24 cellular contexts compared by ENCODE assay signal in the genomic region with DNA sequence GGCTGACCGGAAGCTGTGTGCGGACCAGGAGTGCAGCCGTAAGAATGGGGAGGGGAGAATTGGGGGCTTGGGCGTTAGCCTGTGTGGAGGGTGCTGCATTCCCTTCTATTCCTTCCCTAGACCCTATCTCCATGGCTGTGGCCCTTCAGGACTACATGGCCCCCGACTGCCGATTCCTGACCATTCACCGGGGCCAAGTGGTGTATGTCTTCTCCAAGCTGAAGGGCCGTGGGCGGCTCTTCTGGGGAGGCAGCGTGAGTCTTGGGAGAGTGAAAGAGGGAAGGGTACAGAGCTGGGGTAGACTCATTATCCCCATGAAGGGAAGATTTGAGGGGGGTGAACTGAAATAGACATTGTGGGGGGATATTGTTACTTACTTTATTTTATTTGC. TPM values are rescaled to one million over a fixed set of nuclear protein-coding genes. Genes with fewer than 3 reads are reported as not detected.
DNase-seq lines count a peak whose midpoint lies in the region; ATAC-seq, FAIRE-seq and TF ChIP-seq lines count a peak whose summit lies in the region.
"Had no signal": no experiment of that assay in that cellular context is flagged by ENCODE, and none has a peak within 500 bp of the region (broad histone marks: within the 10 kb centered on the region; RNA-seq: fewer than 3 reads in every experiment).

No MANE protein-coding gene starts in this region.

- H4K20me1 ChIP-seq in H9 (ENCODE audit: control insufficient read depth, insufficient read depth, insufficient read length) (no peaks in the 10 kb centered on the region), H1 (replicated peaks in 1 of 2; ENCODE audit: control insufficient read depth in 1 of 2, insufficient read depth in 2 of 2, low read length in 2 of 2) (no peaks in the 10 kb centered on the region), osteoblast (ENCODE audit: insufficient read depth, low read length) (no peaks in the 10 kb centered on the region)

- H4K8ac ChIP-seq in H9 (replicated peaks; ENCODE audit: insufficient read length, low read depth, low read length) (no peak overlapping the region), H1 (ENCODE audit: extremely low read depth, insufficient read depth, low read length) (no peak overlapping the region)

- TF ChIP-seq CTCF in CD4-positive, alpha-beta T cell (IDR thresholded peaks at IDR 0.05): no peak
- TF ChIP-seq CTCF in H9 (conservative IDR thresholded peaks at IDR 0.05) (no peak), H1 (IDR thresholded peaks at IDR 0.05; ENCODE audit: control extremely low read depth in 1 of 3, insufficient read depth in 1 of 3, low read depth in 1 of 3, low read length in 3 of 3) (no peak), osteoblast (IDR thresholded peaks at IDR 0.05; ENCODE audit: extremely low read depth, low read depth, low read length) (no peak), GM20000 (IDR thresholded peaks at IDR 0.05; ENCODE audit: extremely low read depth, missing control alignments) (no peak)

- no peak overlapping the region for H3K9ac ChIP-seq in H9 (ENCODE audit: extremely low read depth, insufficient read length, low read length)
- H3K9ac ChIP-seq in H1 (replicated peaks in 1 of 4; ENCODE audit: extremely low read depth in 1 of 4, low read depth in 3 of 4, low read length in 3 of 4): no peak overlapping the region

- H2BK20ac ChIP-seq in H9 (ENCODE audit: low read depth, low read length, poor library complexity, severe bottlenecking) (no peak overlapping the region), H1 (ENCODE audit: low read length) (no peak overlapping the region)

- no peaks in the 10 kb centered on the region for H3K9me3 ChIP-seq in CD4-positive, alpha-beta T cell (ENCODE audit: control insufficient read depth, low read length)
- H3K9me3 ChIP-seq in H9 (ENCODE audit: control insufficient read depth, low read depth, low read length) (no peaks in the 10 kb centered on the region), H1 (ENCODE audit: insufficient read depth in 2 of 2, low read depth in 1 of 2, low read length in 1 of 2) (no peaks in the 10 kb centered on the region), osteoblast (ENCODE audit: low read depth, low read length) (no peaks in the 10 kb centered on the region)
- H3K9me3 ChIP-seq: body of pancreas, colonic mucosa, mucosa of descending colon, right lobe of liver, testis had no signal

- TF ChIP-seq RAD21 in H1 (IDR thresholded peaks at IDR 0.05 in 1 of 2, conservative IDR thresholded peaks at IDR 0.05 in 1 of 2; ENCODE audit: low read depth in 2 of 2, low read length in 2 of 2): no peak

- 0 out of 2 replicates have a peak, but pooled peaks cover 2% of the 10 kb centered on the region for H3K4me1 ChIP-seq in H9 (ENCODE audit: insufficient read depth, low read length)
- H3K4me1 ChIP-seq in H1 (replicated peaks in 1 of 4; ENCODE audit: control insufficient read depth in 3 of 4, insufficient read depth in 4 of 4, low read length in 3 of 4): peaks cover 0 to 14% (median 6%) of the 10 kb centered on the region in 4 experiments; a peak in 6 of 7 replicates
- peaks cover 12% of the 10 kb centered on the region for H3K4me1 ChIP-seq in osteoblast (ENCODE audit: insufficient read depth, low read length)

- H2BK12ac ChIP-seq in H9 (ENCODE audit: insufficient read length, low read depth, low read length) (no peak overlapping the region), H1 (ENCODE audit: low read depth, low read length) (peak overlapping the region; percentile 75; the same call in 1 of the 2 replicates)

- no peak overlapping the region for H3T11ph ChIP-seq in H9 (ENCODE audit: low read length)

- no CpG with 5 or more reads among the region's 10 CpGs for WGBS in H9 (ENCODE audit: extremely low coverage, insufficient read length, low lambda C conversion rate)
- WGBS in H1 (ENCODE audit: extremely low coverage in 1 of 2, insufficient coverage in 1 of 2, insufficient read length in 1 of 2, insufficient replicate concordance in 2 of 2, low coverage in 1 of 2, low lambda C conversion rate in 2 of 2, missing lambda C conversion rate in 1 of 2), 2 experiments: 91% methylated on average over 10 of the region's 10 CpGs; no CpG with 5 or more reads in 1 of the 2 experiments

- peaks cover 42% of the 10 kb centered on the region for H3K4me1 Mint-ChIP-seq in CD4-positive, alpha-beta T cell (ENCODE audit: low read depth)
- H3K4me1 Mint-ChIP-seq in H9: peaks cover 23 to 33% of the 10 kb centered on the region in 2 experiments

- POLR2A ChIA-PET in CD4-positive, alpha-beta T cell (lab: Charles Lee): interaction anchor here (3.9 to 5.4 kb wide), 2 partner anchors 25 to 31 kb away, joined by 59 to 198 read pairs; partner anchors contain the start of gene EGLN2
- POLR2A ChIA-PET in H1 (lab: Charles Lee; ENCODE audit: partially characterized antibody): interaction anchor here (0.9 to 17.9 kb wide), 5 partner anchors 8 to 85 kb away, joined by 3 to 399 read pairs (median 40); partner anchors contain the start of genes ACTMAP, EGLN2, NUMBL and SNRPA

- H2BK15ac ChIP-seq in H9 (ENCODE audit: low read depth, low read length): no peak overlapping the region
- peak overlapping the region; percentile 97; the same call in 1 of the 2 replicates for H2BK15ac ChIP-seq in H1 (ENCODE audit: low read length)

- H3K36me3 ChIP-seq in H1 (ENCODE audit: control insufficient read depth in 2 of 4, insufficient read depth in 4 of 4, low read length in 3 of 4): no peaks in the 10 kb centered on the region
- H3K36me3 ChIP-seq in osteoblast (ENCODE audit: insufficient read depth, low read length): no peaks in the 10 kb centered on the region
- H3K36me3 ChIP-seq: colonic mucosa, right lobe of liver had no signal

- CTCF ChIA-PET in CD4-positive, alpha-beta T cell (lab: Charles Lee): interaction anchor here (5.2 kb wide), 1 partner anchor 31 kb away, joined by 40 read pairs; no protein-coding TSS in a partner anchor
- CTCF ChIA-PET in H1 (lab: Charles Lee; ENCODE audit: partially characterized antibody): interaction anchor here (1.0 to 3.9 kb wide), 3 partner anchors 22 to 73 kb away, joined by 4 to 29 read pairs (median 5); partner anchors contain the start of gene EGLN2

- H2BK120ac ChIP-seq in H9 (ENCODE audit: low read depth, low read length, poor library complexity, severe bottlenecking) (no peak overlapping the region), H1 (replicated peaks; ENCODE audit: low read depth, low read length) (no peak overlapping the region)

- no peaks in the 10 kb centered on the region for H3K27me3 Mint-ChIP-seq in CD4-positive, alpha-beta T cell
- no peaks in the 10 kb centered on the region for H3K27me3 Mint-ChIP-seq in H9 (ENCODE audit: low read depth)

- ATAC-seq in CD4-positive, alpha-beta T cell (ENCODE audit: poor library complexity): no peak
- ATAC-seq in HG02798 (IDR thresholded peaks at IDR 0.05; ENCODE audit: poor library complexity, unreplicated experiment): no peak
- ATAC-seq: activated naive CD4-positive, alpha-beta T cell treated with anti-CD3 and anti-CD28 coated beads, Interleukin-2, amount 50 U/mL, for 72 hours; body of pancreas; left lobe of liver; mucosa of descending colon; PC-3; right lobe of liver had no signal

- H2BK5ac ChIP-seq in H9 (ENCODE audit: insufficient read length, low read length) (no peak overlapping the region), H1 (ENCODE audit: low read depth, low read length) (no peak overlapping the region)

- peak overlapping the region; percentile 25 for H3K4me3 Mint-ChIP-seq in CD4-positive, alpha-beta T cell
- peak overlapping the region in 1 of 2 experiments; percentile 42; a peak in 1 of 5 replicates for H3K4me3 Mint-ChIP-seq in H9

- H3K4me3 ChIP-seq in H1 (ENCODE audit: extremely low read depth in 1 of 4, insufficient read depth in 2 of 4, low read depth in 3 of 4, low read length in 4 of 4): no peak overlapping the region
- peak overlapping the region; percentile 24 for H3K4me3 ChIP-seq in osteoblast (ENCODE audit: insufficient read depth, low read length)
- H3K4me3 ChIP-seq: body of pancreas, colonic mucosa, mucosa of descending colon, right lobe of liver, testis had no signal

- H3K36me3 Mint-ChIP-seq in CD4-positive, alpha-beta T cell (ENCODE audit: low read depth): peaks cover 26% of the 10 kb centered on the region
- peaks cover 1 to 10% (median 3%) of the 10 kb centered on the region in 3 experiments; a peak in 4 of 7 replicates for H3K36me3 Mint-ChIP-seq in H9 (ENCODE audit: insufficient read depth in 1 of 3, low read depth in 3 of 3)

- H3K27me3 ChIP-seq in CD4-positive, alpha-beta T cell (ENCODE audit: control insufficient read depth, insufficient read depth, low read length): no peaks in the 10 kb centered on the region
- no peaks in the 10 kb centered on the region for H3K27me3 ChIP-seq in H9 (ENCODE audit: insufficient read depth, low read length)
- no peaks in the 10 kb centered on the region for H3K27me3 ChIP-seq in H1 (replicated peaks in 1 of 4; ENCODE audit: control insufficient read depth in 3 of 4, extremely low read depth in 1 of 4, insufficient read depth in 3 of 4, low read length in 3 of 4)
- no peaks in the 10 kb centered on the region for H3K27me3 ChIP-seq in osteoblast (ENCODE audit: insufficient read depth, low read length)
- H3K27me3 ChIP-seq: body of pancreas, colonic mucosa, right lobe of liver, testis had no signal

- peak overlapping the region; percentile 57 for H4K5ac ChIP-seq in H9 (ENCODE audit: insufficient read length, low read depth, low read length)
- no peak overlapping the region for H4K5ac ChIP-seq in H1 (ENCODE audit: insufficient read length, low read depth, low read length)

- no peak overlapping the region for H3K27ac ChIP-seq in CD4-positive, alpha-beta T cell (ENCODE audit: low read depth, low read length)
- no peak overlapping the region for H3K27ac ChIP-seq in H9 (ENCODE audit: insufficient read length, low read depth, low read length)
- no peak overlapping the region; the same call in 1 of the 2 replicates for H3K27ac ChIP-seq in H1 (ENCODE audit: low read depth, low read length)
- no peak overlapping the region for H3K27ac ChIP-seq in osteoblast (ENCODE audit: low read depth, low read length)
- H3K27ac ChIP-seq: body of pancreas, colonic mucosa, right lobe of liver, testis had no signal

- peaks cover 4% of the 10 kb centered on the region for H3K23me2 ChIP-seq in H9 (ENCODE audit: insufficient read length, low read depth, low read length, poor library complexity, severe bottlenecking)
- H3K23me2 ChIP-seq in H1 (ENCODE audit: low read depth, low read length): peaks cover 8% of the 10 kb centered on the region; the same call in 1 of the 2 replicates

- H2AK5ac ChIP-seq in H9 (ENCODE audit: insufficient read length, low read length) (no peak overlapping the region), H1 (ENCODE audit: low read depth, low read length) (peak overlapping the region; percentile 86; the same call in 1 of the 2 replicates)

- H3K56ac ChIP-seq in H9 (ENCODE audit: insufficient read length, low read depth, low read length): no peak overlapping the region
- no peak overlapping the region for H3K56ac ChIP-seq in H1 (replicated peaks; ENCODE audit: insufficient read length, low read depth, low read length)

- H3K79me2 ChIP-seq in H9 (ENCODE audit: insufficient read depth, low read length) (no peaks in the 10 kb centered on the region), H1 (ENCODE audit: control insufficient read depth in 1 of 2, insufficient read depth in 2 of 2, low read length in 2 of 2) (no peaks in the 10 kb centered on the region), osteoblast (ENCODE audit: insufficient read depth, low read length) (peaks cover 4% of the 10 kb centered on the region)

- H3K79me1 ChIP-seq in H9 (ENCODE audit: insufficient read depth, low read depth, low read length, poor library complexity, severe bottlenecking): no peaks in the 10 kb centered on the region
- H3K79me1 ChIP-seq in H1 (ENCODE audit: low read depth, low read length): no peaks in the 10 kb centered on the region

- H3K4me2 ChIP-seq in H9 (ENCODE audit: insufficient read depth, insufficient read length, low read length) (no peak overlapping the region), H1 (ENCODE audit: insufficient read depth in 1 of 2, low read depth in 2 of 2, low read length in 2 of 2) (no peak overlapping the region), osteoblast (ENCODE audit: insufficient read depth, low read length) (no peak overlapping the region)

- H3K14ac ChIP-seq in H9 (ENCODE audit: insufficient read depth, low read length) (0 out of 2 replicates have a peak overlapping the region, but pooled peaks have one; percentile 46), H1 (ENCODE audit: insufficient read length) (no peak overlapping the region)

- H2AFZ ChIP-seq in H9 (ENCODE audit: low read length): no peak overlapping the region
- no peak overlapping the region for H2AFZ ChIP-seq in H1 (ENCODE audit: low read length)
- H2AFZ ChIP-seq in osteoblast (ENCODE audit: low read length): peak overlapping the region; percentile 39

- TF ChIP-seq EP300 in H1 (IDR thresholded peaks at IDR 0.05; ENCODE audit: borderline replicate concordance in 1 of 2, low read depth in 2 of 2, low read length in 2 of 2): no peak

- no peak overlapping the region for H3K23ac ChIP-seq in H9 (ENCODE audit: insufficient read length, low read depth, low read length)
- H3K23ac ChIP-seq in H1 (ENCODE audit: insufficient read length): no peak overlapping the region

- no peak for FAIRE-seq in H1 (lab: Jason Lieb, UNC)
- FAIRE-seq: endometrium had no signal

- intact Hi-C loops in CD4-positive, alpha-beta T cell (cut with DNase I, micrococcal nuclease): loop anchor here in 1 of 2 experiments (5.0 kb wide), 1 partner anchor 42 kb away; no protein-coding TSS in a partner anchor

- DNase-seq in CD4-positive, alpha-beta T cell: no peak
- DNase-seq in H9 (no peak), H1 (ENCODE audit: low read depth in 1 of 2, low spot score in 2 of 2) (no peak), osteoblast (ENCODE audit: insufficient read length, low spot score, missing footprints) (no peak), GM20000 (ENCODE audit: low spot score) (no peak), NCI-H748 treated with DMSO at 0.1 percent for 48 hours (lab: John Stamatoyannopoulos, UW) (no peak)
- DNase-seq: activated T-cell treated with anti-CD3 and anti-CD28 coated beads, Interleukin-2, amount 50 U/mL, for 48 hours; body of pancreas; colonic mucosa; GOT3; head of caudate nucleus; KG1; mucosa of descending colon; MV-4-11; NCI-H1694 treated with DMSO at 0.1 percent for 48 hours; PC-3; right lobe of liver; testis had no signal

- H3K9me3 Mint-ChIP-seq in CD4-positive, alpha-beta T cell: peaks cover 4% of the 10 kb centered on the region
- peaks cover 0 to 2% of the 10 kb centered on the region in 2 experiments; a peak in 4 of 5 replicates for H3K9me3 Mint-ChIP-seq in H9

- TF ChIP-seq POLR2A in H1 (IDR thresholded peaks at IDR 0.05; ENCODE audit: control extremely low read depth in 1 of 2, low read depth in 2 of 2, low read length in 2 of 2): no peak

- no peak overlapping the region for H4K91ac ChIP-seq in H9 (ENCODE audit: insufficient read length, low read depth, low read length)
- H4K91ac ChIP-seq in H1 (replicated peaks; ENCODE audit: insufficient read length, low read length): no peak overlapping the region

- H3K27ac Mint-ChIP-seq in CD4-positive, alpha-beta T cell: peak overlapping the region; percentile 42
- H3K27ac Mint-ChIP-seq in H9: no peak overlapping the region
- H3K27ac Mint-ChIP-seq: activated naive CD4-positive, alpha-beta T cell treated with anti-CD3 and anti-CD28 coated beads, Interleukin-2, amount 50 U/mL, for 72 hours had no signal

- H3K18ac ChIP-seq in H9 (ENCODE audit: insufficient read length, low read depth, low read length) (no peak overlapping the region), H1 (ENCODE audit: extremely low read depth, low read length) (no peak overlapping the region)

- H3K4ac ChIP-seq in H9 (ENCODE audit: low read depth, low read length) (no peak overlapping the region), H1 (replicated peaks; ENCODE audit: insufficient read length, low read depth, low read length) (no peak overlapping the region)

RNA-seq across cellular contexts. Expression of gene MIA, which starts 0.3 kb away (rescaled TPM):
- total RNA-seq in CD4-positive, alpha-beta T cell: not detected
- total RNA-seq in H9 (2021): not detected in 2 replicates
- total RNA-seq in H1 (2021; fragmentation: NEBNext Ultra II Directional; extraction: Animal tissue kit (Norgen Biotek cat#: 25700)): not detected in 2 replicates
- not detected in 2 replicates for polyA plus RNA-seq in H1 (2011; rRNA removed)
- polyA plus RNA-seq in H1 (2011; cell fraction: cytosol; rRNA removed): not detected
- polyA plus RNA-seq in H1 (2011; cell fraction: nucleus; rRNA removed): 1.3 TPM
- polyA plus RNA-seq in H1 (2012, experiment 1 of 2): 0.56 TPM in 1 of 4 replicates, not detected in the others
- not detected for polyA plus RNA-seq in H1 (2012, experiment 2 of 2)
- polyA plus RNA-seq in H1 (2013, experiment 1 of 2): 0.26 TPM
- 0.11 TPM for polyA plus RNA-seq in H1 (2013, experiment 2 of 2)
- not detected in 2 replicates for polyA minus RNA-seq in H1 (2011; rRNA and poly(A)+ RNA removed)
- not detected for polyA minus RNA-seq in H1 (2011; cell fraction: cytosol; rRNA and poly(A)+ RNA removed)
- polyA minus RNA-seq in H1 (2011; cell fraction: nucleus; rRNA and poly(A)+ RNA removed): not detected
- total RNA-seq in osteoblast: 0.72 TPM in 1 of 2 replicates, not detected in the other
- total RNA-seq: activated CD8-positive, alpha-beta memory T cell treated with anti-CD3 and anti-CD28 coated beads for 36 hours; activated naive CD4-positive, alpha-beta T cell treated with anti-CD3 and anti-CD28 coated beads, Interleukin-2, amount 50 U/mL, for 72 hours; omental fat pad; PC-3 had no signal

RNA-seq across cellular contexts. Expression of gene RAB4B, which starts 2.4 kb away (rescaled TPM):
- total RNA-seq in CD4-positive, alpha-beta T cell: 10 to 100 TPM; 26.6 to 26.9 TPM
- total RNA-seq in H9 (2021) (22.6 and 26.8 TPM in 2 replicates), osteoblast (8.0 and 13.8 TPM in 2 replicates)
- total RNA-seq in H1 (2021; fragmentation: NEBNext Ultra II Directional; extraction: Animal tissue kit (Norgen Biotek cat#: 25700)): 15.8 and 15.9 TPM in 2 replicates
- 28.6 and 42.1 TPM in 2 replicates for polyA plus RNA-seq in H1 (2011; rRNA removed)
- polyA plus RNA-seq in H1 (2011; cell fraction: cytosol; rRNA removed): 29.6 TPM
- 33.6 TPM for polyA plus RNA-seq in H1 (2011; cell fraction: nucleus; rRNA removed)
- polyA plus RNA-seq in H1 (2012, experiment 1 of 2): 9.8 to 26.8 TPM (median 21.5 TPM) in 4 replicates
- 21.1 TPM for polyA plus RNA-seq in H1 (2012, experiment 2 of 2)
- polyA plus RNA-seq in H1 (2013, experiment 1 of 2): 11.6 TPM
- polyA plus RNA-seq in H1 (2013, experiment 2 of 2): 13.2 TPM
- 7.0 and 9.0 TPM in 2 replicates for polyA minus RNA-seq in H1 (2011; rRNA and poly(A)+ RNA removed)
- polyA minus RNA-seq in H1 (2011; cell fraction: cytosol; rRNA and poly(A)+ RNA removed): 8.1 TPM
- 4.1 TPM for polyA minus RNA-seq in H1 (2011; cell fraction: nucleus; rRNA and poly(A)+ RNA removed)

RNA-seq across cellular contexts. Expression of gene EGLN2, which starts 23.4 kb away (rescaled TPM):
- total RNA-seq in CD4-positive, alpha-beta T cell: 100 to 1,000 TPM; 150 to 151 TPM
- total RNA-seq in H9 (2021) (126 and 131 TPM in 2 replicates), osteoblast (69.8 and 75.1 TPM in 2 replicates)
- 101 and 103 TPM in 2 replicates for total RNA-seq in H1 (2021; fragmentation: NEBNext Ultra II Directional; extraction: Animal tissue kit (Norgen Biotek cat#: 25700))
- 86.9 and 101 TPM in 2 replicates for polyA plus RNA-seq in H1 (2011; rRNA removed)
- 92.3 TPM for polyA plus RNA-seq in H1 (2011; cell fraction: cytosol; rRNA removed)
- 115 TPM for polyA plus RNA-seq in H1 (2011; cell fraction: nucleus; rRNA removed)
- polyA plus RNA-seq in H1 (2012, experiment 1 of 2): 67.8 to 136 TPM (median 115 TPM) in 4 replicates
- 88.1 TPM for polyA plus RNA-seq in H1 (2012, experiment 2 of 2)
- 71.6 TPM for polyA plus RNA-seq in H1 (2013, experiment 1 of 2)
- polyA plus RNA-seq in H1 (2013, experiment 2 of 2): 70.0 TPM
- 53.1 and 75.3 TPM in 2 replicates for polyA minus RNA-seq in H1 (2011; rRNA and poly(A)+ RNA removed)
- polyA minus RNA-seq in H1 (2011; cell fraction: cytosol; rRNA and poly(A)+ RNA removed): 54.2 TPM
- polyA minus RNA-seq in H1 (2011; cell fraction: nucleus; rRNA and poly(A)+ RNA removed): 66.5 TPM

RNA-seq across cellular contexts. Expression of gene SNRPA, which starts 24.6 kb away (rescaled TPM):
- total RNA-seq in CD4-positive, alpha-beta T cell: 10 to 100 TPM; 60.3 to 76.7 TPM
- total RNA-seq in H9 (2021) (199 and 225 TPM in 2 replicates), osteoblast (20.6 and 32.1 TPM in 2 replicates)
- 201 and 220 TPM in 2 replicates for total RNA-seq in H1 (2021; fragmentation: NEBNext Ultra II Directional; extraction: Animal tissue kit (Norgen Biotek cat#: 25700))
- polyA plus RNA-seq in H1 (2011; rRNA removed): 202 and 283 TPM in 2 replicates
- 244 TPM for polyA plus RNA-seq in H1 (2011; cell fraction: cytosol; rRNA removed)
- 580 TPM for polyA plus RNA-seq in H1 (2011; cell fraction: nucleus; rRNA removed)
- polyA plus RNA-seq in H1 (2012, experiment 1 of 2): 183 to 289 TPM (median 274 TPM) in 4 replicates
- polyA plus RNA-seq in H1 (2012, experiment 2 of 2): 187 TPM
- 254 TPM for polyA plus RNA-seq in H1 (2013, experiment 1 of 2)
- polyA plus RNA-seq in H1 (2013, experiment 2 of 2): 247 TPM
- polyA minus RNA-seq in H1 (2011; rRNA and poly(A)+ RNA removed): 310 and 364 TPM in 2 replicates
- polyA minus RNA-seq in H1 (2011; cell fraction: cytosol; rRNA and poly(A)+ RNA removed): 247 TPM
- 135 TPM for polyA minus RNA-seq in H1 (2011; cell fraction: nucleus; rRNA and poly(A)+ RNA removed)

RNA-seq across cellular contexts. Expression of gene ACTMAP, which starts 25.4 kb away (rescaled TPM):
- 1 to 10 TPM; 3.9 to 5.7 TPM for total RNA-seq in CD4-positive, alpha-beta T cell
- 27.7 and 31.5 TPM in 2 replicates for total RNA-seq in H9 (2021)
- total RNA-seq in H1 (2021; fragmentation: NEBNext Ultra II Directional; extraction: Animal tissue kit (Norgen Biotek cat#: 25700)): 24.8 and 26.5 TPM in 2 replicates
- 24.1 and 30.3 TPM in 2 replicates for polyA plus RNA-seq in H1 (2011; rRNA removed)
- 15.6 TPM for polyA plus RNA-seq in H1 (2011; cell fraction: cytosol; rRNA removed)
- polyA plus RNA-seq in H1 (2011; cell fraction: nucleus; rRNA removed): 50.3 TPM
- polyA plus RNA-seq in H1 (2012, experiment 1 of 2): 25.7 to 38.2 TPM (median 32.4 TPM) in 4 replicates
- 21.4 TPM for polyA plus RNA-seq in H1 (2012, experiment 2 of 2)
- 16.8 TPM for polyA plus RNA-seq in H1 (2013, experiment 1 of 2)
- 15.6 TPM for polyA plus RNA-seq in H1 (2013, experiment 2 of 2)
- polyA minus RNA-seq in H1 (2011; rRNA and poly(A)+ RNA removed): 10.9 and 13.6 TPM in 2 replicates
- 18.9 TPM for polyA minus RNA-seq in H1 (2011; cell fraction: cytosol; rRNA and poly(A)+ RNA removed)
- 10.9 TPM for polyA minus RNA-seq in H1 (2011; cell fraction: nucleus; rRNA and poly(A)+ RNA removed)
- 1.1 and 1.5 TPM in 2 replicates for total RNA-seq in osteoblast
